In the genomic region with DNA sequence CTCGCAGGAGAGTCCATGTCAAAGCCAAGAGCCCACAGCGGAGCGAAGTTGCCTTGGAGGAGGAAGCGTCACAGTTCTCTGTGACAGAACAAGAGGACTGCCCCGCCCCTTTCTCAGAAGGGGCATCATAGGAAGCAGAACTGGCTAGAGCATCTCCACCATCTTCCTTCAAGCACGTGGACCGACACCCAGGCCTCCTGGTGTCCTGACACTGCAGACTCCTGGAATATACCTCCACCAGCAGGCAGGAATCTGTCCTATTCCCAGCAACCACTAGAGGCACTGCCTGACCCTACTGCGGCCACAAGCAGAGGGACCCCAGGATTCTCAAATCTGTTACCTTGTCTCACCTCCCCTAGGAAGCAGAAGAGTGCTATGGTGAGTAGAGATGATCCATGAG, we compare ENCODE assay signal across 10 cellular contexts. TPM values are rescaled to one million over a fixed set of nuclear protein-coding genes. Genes with fewer than 3 reads are reported as not detected.
DNase-seq lines count a peak whose midpoint lies in the region; ATAC-seq, FAIRE-seq and TF ChIP-seq lines count a peak whose summit lies in the region.
"Had no signal": no experiment of that assay in that cellular context is flagged by ENCODE, and none has a peak within 500 bp of the region (broad histone marks: within the 10 kb centered on the region; RNA-seq: fewer than 3 reads in every experiment).

No MANE protein-coding gene starts in this region.

- H3K27me3 Mint-ChIP-seq in HFFc6 (ENCODE audit: insufficient read depth): peaks cover 15% of the 10 kb centered on the region

- CTCF ChIA-PET in HepG2 (lab: Yijun Ruan, JAX; ENCODE audit: low intra/inter-chr PET ratio, low total read pairs): no interaction called here

- no peaks in the 10 kb centered on the region for H4K20me1 ChIP-seq in HepG2 (ENCODE audit: insufficient read depth, low read length)

- H3K79me2 ChIP-seq in HepG2 (ENCODE audit: insufficient read depth, low read length): no peaks in the 10 kb centered on the region

- ATAC-seq in HepG2 (peak; percentile 90), GM19395 (IDR thresholded peaks at IDR 0.05; ENCODE audit: unreplicated experiment) (no peak), GM21717 (IDR thresholded peaks at IDR 0.05; ENCODE audit: unreplicated experiment) (no peak)

- no peak for FAIRE-seq in HepG2 (lab: Jason Lieb, UNC)

- TF ChIP-seq EP300 in HepG2 (IDR thresholded peaks at IDR 0.05; ENCODE audit: low read depth in 2 of 2, low read length in 2 of 2) (no peak), HepG2 (CRISPR knock-in tag; IDR thresholded peaks at IDR 0.05; ENCODE audit: borderline replicate concordance) (no peak)

- H3K4me3 ChIP-seq in astrocyte of the cerebellum (ENCODE audit: low read depth, low read length): no peak overlapping the region
- no peak overlapping the region for H3K4me3 ChIP-seq in HepG2 (replicated peaks in 1 of 3; ENCODE audit: insufficient read depth in 1 of 3, low read depth in 2 of 3, low read length in 3 of 3)

- H3K9me3 ChIP-seq in HepG2 (ENCODE audit: low read length): no peaks in the 10 kb centered on the region

- intact Hi-C loops in HepG2 (cut with micrococcal nuclease; ENCODE audit: unreplicated experiment): no loop called here

- H3K27ac Mint-ChIP-seq in HFFc6: no peak overlapping the region

- in situ Hi-C loops in astrocyte of the cerebellum (cut with HindIII; ENCODE audit: low sequenced_read_pairs) (loop anchor here (10.0 to 25.0 kb wide), 2 partner anchors 148 to 360 kb away; no protein-coding TSS in a partner anchor), HepG2 (cut with HindIII; ENCODE audit: extremely low pct_ligation_motif_present, low pct_unique_long_range_greater_than_20kb) (no loop called here)

- DNase-seq in COR-L47 (lab: John Stamatoyannopoulos, UW) (peak; percentile 22), HFFc6 (peak; percentile 13), astrocyte of the cerebellum (ENCODE audit: low read depth) (no peak), HepG2 (ENCODE audit: low spot score) (peak; percentile 31), NCI-H510A (lab: John Stamatoyannopoulos, UW) (no peak), NCI-H187 treated with DMSO at 0.1 percent for 48 hours (lab: John Stamatoyannopoulos, UW) (no peak)
- DNase-seq: SW 1271 had no signal

- H3K4me1 ChIP-seq in HepG2 (ENCODE audit: insufficient read depth, low read length): 0 out of 2 replicates have a peak, but pooled peaks cover 7% of the 10 kb centered on the region

- peaks cover 3 to 14% of the 10 kb centered on the region in 2 experiments; a peak in 3 of 5 replicates for H3K27me3 ChIP-seq in HepG2 (ENCODE audit: control insufficient read depth in 1 of 2, insufficient read depth in 2 of 2, low read length in 2 of 2)

- H3K4me1 Mint-ChIP-seq in HFFc6 (ENCODE audit: low read depth): no peaks in the 10 kb centered on the region

- H3K36me3 Mint-ChIP-seq in HFFc6 (ENCODE audit: low read depth): no peaks in the 10 kb centered on the region

- no peak overlapping the region for H3K4me2 ChIP-seq in HepG2 (ENCODE audit: low read depth, low read length)

- TF ChIP-seq CTCF in HFFc6 (IDR thresholded peaks at IDR 0.05): peak; percentile 70
- TF ChIP-seq CTCF in astrocyte of the cerebellum (IDR thresholded peaks at IDR 0.05; ENCODE audit: low read depth, low read length, missing control alignments): peak; percentile 54
- TF ChIP-seq CTCF in HepG2 (CRISPR knock-in tag; IDR thresholded peaks at IDR 0.05): peak; percentile 43

- no peak overlapping the region for H3K9ac ChIP-seq in HepG2 (ENCODE audit: insufficient read depth, low read depth, low read length)

- H2AFZ ChIP-seq in HepG2 (ENCODE audit: low read length): no peak overlapping the region

- BruUV-seq in HepG2 (replicated peaks; lab: Mats Ljungman, UMichigan): no TSS peak

- no peak overlapping the region for H3K27ac ChIP-seq in HepG2 (ENCODE audit: extremely low read length, insufficient read depth, low read length)

- no peak for TF ChIP-seq RAD21 in HepG2 (CRISPR knock-in tag; IDR thresholded peaks at IDR 0.05)

- TF ChIP-seq POLR2A in HepG2 (IDR thresholded peaks at IDR 0.05; ENCODE audit: insufficient read depth in 1 of 2, low read depth in 2 of 2, low read length in 2 of 2): no peak

- 51% methylated on average over 6 of the region's 8 CpGs for WGBS in HepG2 (ENCODE audit: low lambda C conversion rate)

- POLR2A ChIA-PET in HepG2 (lab: Yijun Ruan, JAX): no interaction called here

- H3K36me3 ChIP-seq in HepG2 (replicated peaks in 1 of 2; ENCODE audit: control insufficient read depth in 1 of 2, insufficient read depth in 2 of 2, low read length in 2 of 2): no peaks in the 10 kb centered on the region

- H3K4me3 Mint-ChIP-seq in HFFc6: no peak overlapping the region

- H3K9me3 Mint-ChIP-seq in HFFc6: no peaks in the 10 kb centered on the region

TF ChIP-seq in HepG2, 621 proteins besides CTCF, POLR2A, EP300 and RAD21:
- TF ChIP-seq KLF11 (CRISPR knock-in tag; IDR thresholded peaks at IDR 0.05) (no peak), SNAPC2 (CRISPR knock-in tag; IDR thresholded peaks at IDR 0.05) (no peak), ZNF766 (CRISPR knock-in tag; IDR thresholded peaks at IDR 0.05; ENCODE audit: borderline replicate concordance) (no peak), STAG1 (CRISPR knock-in tag; IDR thresholded peaks at IDR 0.05) (0 out of 2 replicates have a peak, but pooled peaks have one; percentile 14), TEAD3 (CRISPR knock-in tag; optimal IDR thresholded peaks at IDR 0.05; ENCODE audit: borderline replicate concordance) (peak; percentile 65)
TF ChIP-seq in HepG2: peak in this region for 2.

RNA-seq across cellular contexts. Expression of gene GPA33, which starts 37.8 kb away (rescaled TPM):
- not detected for total RNA-seq in HFFc6 (2021; fragmentation: NEBNext Ultra II Directional; extraction: Animal tissue kit (Norgen Biotek cat#: 25700))
- total RNA-seq in HepG2 (2016; rRNA removed; fragmentation: Illumina TruSeq; extraction: Trizol): not detected in 2 replicates
- total RNA-seq in HepG2 (2016; cell fraction: cytosol; rRNA removed; fragmentation: Illumina TruSeq; extraction: Trizol; ENCODE audit: low read depth): not detected in 2 replicates
- total RNA-seq in HepG2 (2016; cell fraction: insoluble cytoplasmic fraction; rRNA removed; fragmentation: Illumina TruSeq; extraction: Trizol): not detected in 2 replicates
- not detected in 2 replicates for total RNA-seq in HepG2 (2016; cell fraction: membrane; rRNA removed; fragmentation: Illumina TruSeq; extraction: Trizol)
- total RNA-seq in HepG2 (2016; cell fraction: nucleus; rRNA removed; fragmentation: Illumina TruSeq; extraction: Trizol): not detected in 2 replicates
- not detected in 2 replicates for polyA plus RNA-seq in HepG2 (2011; rRNA removed)
- not detected in 2 replicates for polyA plus RNA-seq in HepG2 (2011; cell fraction: cytosol; rRNA removed)
- not detected in 2 replicates for polyA plus RNA-seq in HepG2 (2011; cell fraction: nucleus; rRNA removed)
- polyA plus RNA-seq in HepG2 (2012): not detected in 2 replicates
- not detected in 2 replicates for polyA plus RNA-seq in HepG2 (2016; cell fraction: cytosol; fragmentation: Illumina TruSeq; extraction: Trizol; ENCODE audit: low read depth)
- polyA plus RNA-seq in HepG2 (2016; cell fraction: insoluble cytoplasmic fraction; fragmentation: Illumina TruSeq; extraction: Trizol; ENCODE audit: low read depth): not detected in 2 replicates
- not detected in 2 replicates for polyA plus RNA-seq in HepG2 (2016; cell fraction: membrane; fragmentation: Illumina TruSeq; extraction: Trizol; ENCODE audit: low read depth)
- not detected in 2 replicates for polyA plus RNA-seq in HepG2 (2016; cell fraction: nucleus; fragmentation: Illumina TruSeq; extraction: Trizol; ENCODE audit: insufficient read depth, low read depth)
- not detected in 2 replicates for polyA minus RNA-seq in HepG2 (2011; rRNA and poly(A)+ RNA removed; ENCODE audit: low replicate concordance)
- polyA minus RNA-seq in HepG2 (2011; cell fraction: cytosol; rRNA and poly(A)+ RNA removed): not detected in 2 replicates
- not detected in 2 replicates for polyA minus RNA-seq in HepG2 (2011; cell fraction: nucleus; rRNA and poly(A)+ RNA removed)

RNA-seq across cellular contexts. Expression of gene STYXL2, which starts 41.5 kb away (rescaled TPM):
- not detected for total RNA-seq in HFFc6 (2021; fragmentation: NEBNext Ultra II Directional; extraction: Animal tissue kit (Norgen Biotek cat#: 25700))
- total RNA-seq in HepG2 (2016; rRNA removed; fragmentation: Illumina TruSeq; extraction: Trizol): not detected in 2 replicates
- not detected in 2 replicates for total RNA-seq in HepG2 (2016; cell fraction: cytosol; rRNA removed; fragmentation: Illumina TruSeq; extraction: Trizol; ENCODE audit: low read depth)
- not detected in 2 replicates for total RNA-seq in HepG2 (2016; cell fraction: insoluble cytoplasmic fraction; rRNA removed; fragmentation: Illumina TruSeq; extraction: Trizol)
- not detected in 2 replicates for total RNA-seq in HepG2 (2016; cell fraction: membrane; rRNA removed; fragmentation: Illumina TruSeq; extraction: Trizol)
- total RNA-seq in HepG2 (2016; cell fraction: nucleus; rRNA removed; fragmentation: Illumina TruSeq; extraction: Trizol): not detected in 2 replicates
- not detected in 2 replicates for polyA plus RNA-seq in HepG2 (2011; rRNA removed)
- polyA plus RNA-seq in HepG2 (2011; cell fraction: cytosol; rRNA removed): not detected in 2 replicates
- not detected in 2 replicates for polyA plus RNA-seq in HepG2 (2011; cell fraction: nucleus; rRNA removed)
- polyA plus RNA-seq in HepG2 (2012): not detected in 2 replicates
- not detected in 2 replicates for polyA plus RNA-seq in HepG2 (2016; cell fraction: cytosol; fragmentation: Illumina TruSeq; extraction: Trizol; ENCODE audit: low read depth)
- not detected in 2 replicates for polyA plus RNA-seq in HepG2 (2016; cell fraction: insoluble cytoplasmic fraction; fragmentation: Illumina TruSeq; extraction: Trizol; ENCODE audit: low read depth)
- not detected in 2 replicates for polyA plus RNA-seq in HepG2 (2016; cell fraction: membrane; fragmentation: Illumina TruSeq; extraction: Trizol; ENCODE audit: low read depth)
- not detected in 2 replicates for polyA plus RNA-seq in HepG2 (2016; cell fraction: nucleus; fragmentation: Illumina TruSeq; extraction: Trizol; ENCODE audit: insufficient read depth, low read depth)
- not detected in 2 replicates for polyA minus RNA-seq in HepG2 (2011; rRNA and poly(A)+ RNA removed; ENCODE audit: low replicate concordance)
- polyA minus RNA-seq in HepG2 (2011; cell fraction: cytosol; rRNA and poly(A)+ RNA removed): not detected in 2 replicates
- polyA minus RNA-seq in HepG2 (2011; cell fraction: nucleus; rRNA and poly(A)+ RNA removed): not detected in 2 replicates
- total RNA-seq: lower leg skin had no signal

Comparison
In these comparisons a context has a peak if more than half of its experiments do, and no peak if none do; other contexts are left out.
1. DNase-seq: peak in COR-L47 (single experiment), HFFc6 (single experiment) and HepG2 (single experiment); none in astrocyte of the cerebellum (single experiment), NCI-H510A (single experiment) and NCI-H187 treated with DMSO at 0.1 percent for 48 hours (single experiment).
2. Peak in every context shown above with its lines, with median percentiles within 50 percentile points of each other: CTCF ChIP-seq.